ENCODE assay signal across 4 cellular contexts in the genomic region with DNA sequence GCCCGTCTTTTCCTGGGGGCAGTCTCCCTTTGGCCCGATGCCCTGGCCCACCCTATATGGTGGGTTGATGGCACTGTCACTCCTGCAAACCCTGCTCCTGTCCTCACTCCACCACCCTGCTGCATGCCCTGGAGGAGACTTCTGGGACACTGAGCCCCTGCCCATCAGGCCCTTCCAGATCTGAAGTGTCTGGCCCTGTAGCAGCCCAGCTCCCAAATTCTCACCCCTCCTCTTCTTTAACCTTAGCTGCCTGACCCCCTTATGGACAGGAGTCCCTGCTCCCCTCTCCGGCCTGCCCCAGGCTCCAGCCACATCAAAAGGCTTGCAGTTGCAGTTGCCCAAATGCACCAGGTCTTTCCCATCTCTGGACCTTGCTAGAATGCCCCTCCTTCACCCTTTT. TPM values are rescaled to one million over a fixed set of nuclear protein-coding genes. Genes with fewer than 3 reads are reported as not detected.
"Had no signal": no experiment of that assay in that cellular context is flagged by ENCODE, and none has a peak within 500 bp of the region (broad histone marks: within the 10 kb centered on the region; RNA-seq: fewer than 3 reads in every experiment).

No MANE protein-coding gene starts in this region.

- DNase-seq: GDM1, GF-D8 had no signal

- H3K4me3 ChIP-seq: GM12878 had no signal

- ATAC-seq: GM12878 had no signal

RNA-seq across cellular contexts. Expression of gene SLC32A1, which starts 20.8 kb away (rescaled TPM):
- total RNA-seq: G401, GM12878 had no signal
- polyA plus RNA-seq: GM12878 had no signal
